In the genomic region with DNA sequence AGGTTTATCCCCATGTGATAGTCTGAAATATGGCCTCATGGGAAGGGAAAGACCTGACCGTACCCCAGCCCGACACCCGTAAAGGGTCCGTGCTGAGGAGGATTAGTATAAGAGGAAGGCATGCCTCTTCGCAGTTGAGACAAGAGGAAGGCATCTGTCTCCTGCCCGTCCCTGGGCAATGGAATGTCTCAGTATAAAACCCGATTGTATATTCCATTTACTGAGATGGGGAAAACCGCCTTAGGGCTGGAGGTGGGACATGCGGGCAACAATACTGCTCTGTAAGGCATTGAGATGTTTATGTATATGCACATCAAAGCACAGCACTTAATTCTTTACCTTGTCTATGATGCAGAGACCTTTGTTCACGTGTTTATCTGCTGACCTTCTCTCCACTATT, we compare ENCODE assay signal across 6 cellular contexts. TPM values are rescaled to one million over a fixed set of nuclear protein-coding genes. Genes with fewer than 3 reads are reported as not detected.
"Had no signal": no experiment of that assay in that cellular context is flagged by ENCODE, and none has a peak within 500 bp of the region (broad histone marks: within the 10 kb centered on the region; RNA-seq: fewer than 3 reads in every experiment).

No MANE protein-coding gene starts in this region.

RNA-seq across cellular contexts. Expression of a gene that starts 53.6 kb away (rescaled TPM):
- total RNA-seq: mononuclear cell had no signal
- polyA plus RNA-seq: immature natural killer cell had no signal

RNA-seq across cellular contexts. Expression of a gene that starts 59.3 kb away (rescaled TPM):
- total RNA-seq: chondrocyte, hepatocyte, left lobe of liver had no signal
- polyA plus RNA-seq: mammary epithelial cell had no signal
